In the genomic region with DNA sequence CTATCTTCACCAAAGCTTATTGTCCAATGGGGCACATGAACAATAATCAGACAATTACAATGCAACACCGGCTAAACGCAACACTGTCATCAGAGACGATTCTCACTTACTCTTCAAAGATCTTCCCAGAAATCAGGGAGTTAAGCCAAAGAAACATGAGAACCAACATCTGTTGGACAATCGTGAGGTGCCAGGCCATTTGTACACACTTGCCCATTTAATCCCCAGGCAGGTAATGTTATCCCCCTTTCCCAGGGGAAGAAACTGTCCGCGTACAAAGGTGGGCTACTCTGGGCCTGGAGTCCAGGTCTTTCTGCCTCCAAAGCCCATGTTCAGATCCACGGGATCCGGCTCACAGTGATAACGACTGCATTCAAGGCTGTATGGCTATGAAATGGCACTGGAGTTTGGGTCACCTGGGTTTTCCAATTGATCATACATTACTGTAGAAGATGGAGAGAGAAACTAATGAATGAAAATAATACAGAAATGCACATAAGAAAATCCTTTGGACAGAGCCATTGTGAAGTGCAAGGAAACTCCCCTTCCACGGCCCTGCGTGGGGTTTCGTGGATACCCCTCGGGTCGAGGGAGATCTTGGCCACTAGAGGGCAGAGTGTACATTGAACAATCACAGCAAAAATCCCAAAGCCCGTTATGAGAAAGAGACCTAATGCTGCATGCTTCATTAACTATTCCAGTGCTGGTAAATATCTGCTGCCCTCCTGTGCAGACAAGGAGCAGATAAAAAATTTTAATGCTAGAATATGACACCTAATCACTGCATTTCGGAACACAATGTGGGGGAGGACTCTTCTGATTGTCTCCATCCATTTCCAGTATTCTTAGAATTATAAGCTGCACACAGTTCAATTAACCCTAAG, we compare ENCODE assay signal across 8 cellular contexts.
A peak's percentile ranks its signal among the peaks of the same experiment; 100 is the strongest.
DNase-seq lines count a peak whose midpoint lies in the region; ATAC-seq lines count a peak whose summit lies in the region.

No MANE protein-coding gene starts in this region.

- no peaks in the 10 kb centered on the region for H3K9me3 ChIP-seq in CD8-positive, alpha-beta memory T cell (ENCODE audit: low read length)

- no peak overlapping the region for H3K27ac ChIP-seq in CD8-positive, alpha-beta memory T cell (ENCODE audit: low read depth, low read length)

- H3K4me1 ChIP-seq in CD8-positive, alpha-beta memory T cell (ENCODE audit: insufficient read depth, low read length) = no peaks in the 10 kb centered on the region

- no peak overlapping the region for H3K4me3 Mint-ChIP-seq in CD8-positive, alpha-beta memory T cell
- H3K4me3 Mint-ChIP-seq in stimulated activated naive B cell treated with anti-CD40 and anti-IgM and Interleukin-4, amounts not matched to agents 10 μg/mL and 1 μg/mL and 100 μg/mL, for 72 hours = no peak overlapping the region

- H3K9me3 Mint-ChIP-seq in CD8-positive, alpha-beta memory T cell = no peaks in the 10 kb centered on the region
- H3K9me3 Mint-ChIP-seq in stimulated activated naive B cell treated with anti-CD40 and anti-IgM and Interleukin-4, amounts not matched to agents 10 μg/mL and 1 μg/mL and 100 μg/mL, for 72 hours = no peaks in the 10 kb centered on the region

- no peak overlapping the region for H3K4me3 ChIP-seq in CD8-positive, alpha-beta memory T cell (ENCODE audit: low read length)

- ATAC-seq in GM21619 (IDR thresholded peaks at IDR 0.05; ENCODE audit: unreplicated experiment) (peak; percentile 55), HG02588 (IDR thresholded peaks at IDR 0.05; ENCODE audit: unreplicated experiment) (no peak)
- ATAC-seq in stimulated activated naive B cell treated with anti-CD40 and anti-IgM and Interleukin-4, amounts not matched to agents 10 μg/mL and 1 μg/mL and 100 μg/mL, for 72 hours (replicated peaks) = peak; percentile 54 to 68

- H3K27ac Mint-ChIP-seq in CD8-positive, alpha-beta memory T cell = no peak overlapping the region
- H3K27ac Mint-ChIP-seq in stimulated activated naive B cell treated with anti-CD40 and anti-IgM and Interleukin-4, amounts not matched to agents 10 μg/mL and 1 μg/mL and 100 μg/mL, for 72 hours = no peak overlapping the region

- H3K27me3 ChIP-seq in CD8-positive, alpha-beta memory T cell (ENCODE audit: insufficient read depth, low read length, poor library complexity, severe bottlenecking) = no peaks in the 10 kb centered on the region

- no peaks in the 10 kb centered on the region for H3K36me3 ChIP-seq in CD8-positive, alpha-beta memory T cell (ENCODE audit: insufficient read depth, low read length)

- CTCF ChIA-PET in CD8-positive, alpha-beta memory T cell (lab: Charles Lee) = interaction anchor here (0.8 to 2.0 kb wide), 4 partner anchors 259 to 389 kb away, joined by 3 to 7 read pairs (median 6); no protein-coding TSS in a partner anchor

- no peaks in the 10 kb centered on the region for H3K36me3 Mint-ChIP-seq in CD8-positive, alpha-beta memory T cell
- H3K36me3 Mint-ChIP-seq in stimulated activated naive B cell treated with anti-CD40 and anti-IgM and Interleukin-4, amounts not matched to agents 10 μg/mL and 1 μg/mL and 100 μg/mL, for 72 hours = no peaks in the 10 kb centered on the region

- peak in 3 of 5 donors; percentile 16 to 44 (median 18) for DNase-seq in CD8-positive, alpha-beta memory T cell
- DNase-seq in NCI-H2171 treated with DMSO at 0.1 percent for 48 hours (lab: John Stamatoyannopoulos, UW) (peak; percentile 86), dermis blood vessel endothelial cell (peak; percentile 68), medulla oblongata (ENCODE audit: extremely low spot score) (peak; percentile 90)
- DNase-seq in activated CD4-positive, alpha-beta T cell treated with anti-CD3 and anti-CD28 coated beads for 48 hours = peak; percentile 62
- DNase-seq in stimulated activated naive B cell treated with anti-CD40 and anti-IgM and Interleukin-4, amounts not matched to agents 10 μg/mL and 1 μg/mL and 100 μg/mL, for 72 hours = peak; percentile 7

- H3K4me1 Mint-ChIP-seq in CD8-positive, alpha-beta memory T cell = peaks cover 0 to 11% (median 0%) of the 10 kb centered on the region in 3 donors
- H3K4me1 Mint-ChIP-seq in stimulated activated naive B cell treated with anti-CD40 and anti-IgM and Interleukin-4, amounts not matched to agents 10 μg/mL and 1 μg/mL and 100 μg/mL, for 72 hours = no peaks in the 10 kb centered on the region

- POLR2A ChIA-PET in CD8-positive, alpha-beta memory T cell (lab: Charles Lee) = no interaction called here

- H3K27me3 Mint-ChIP-seq in CD8-positive, alpha-beta memory T cell = peaks cover 0 to 1% of the 10 kb centered on the region in 2 donors
- H3K27me3 Mint-ChIP-seq in stimulated activated naive B cell treated with anti-CD40 and anti-IgM and Interleukin-4, amounts not matched to agents 10 μg/mL and 1 μg/mL and 100 μg/mL, for 72 hours = no peaks in the 10 kb centered on the region

Comparison
In these comparisons a context has a peak if more than half of its experiments do, and no peak if none do; other contexts are left out.
1. DNase-seq: peak in every context shown above with its lines; median percentile 90 in medulla oblongata; 86 in NCI-H2171 treated with DMSO at 0.1 percent for 48 hours; 68 in dermis blood vessel endothelial cell; 62 in activated CD4-positive, alpha-beta T cell treated with anti-CD3 and anti-CD28 coated beads for 48 hours; 18 in CD8-positive, alpha-beta memory T cell; 7 in stimulated activated naive B cell treated with anti-CD40 and anti-IgM and Interleukin-4, amounts not matched to agents 10 μg/mL and 1 μg/mL and 100 μg/mL, for 72 hours.